ENCODE assay signal across 8 cellular contexts in the genomic region with DNA sequence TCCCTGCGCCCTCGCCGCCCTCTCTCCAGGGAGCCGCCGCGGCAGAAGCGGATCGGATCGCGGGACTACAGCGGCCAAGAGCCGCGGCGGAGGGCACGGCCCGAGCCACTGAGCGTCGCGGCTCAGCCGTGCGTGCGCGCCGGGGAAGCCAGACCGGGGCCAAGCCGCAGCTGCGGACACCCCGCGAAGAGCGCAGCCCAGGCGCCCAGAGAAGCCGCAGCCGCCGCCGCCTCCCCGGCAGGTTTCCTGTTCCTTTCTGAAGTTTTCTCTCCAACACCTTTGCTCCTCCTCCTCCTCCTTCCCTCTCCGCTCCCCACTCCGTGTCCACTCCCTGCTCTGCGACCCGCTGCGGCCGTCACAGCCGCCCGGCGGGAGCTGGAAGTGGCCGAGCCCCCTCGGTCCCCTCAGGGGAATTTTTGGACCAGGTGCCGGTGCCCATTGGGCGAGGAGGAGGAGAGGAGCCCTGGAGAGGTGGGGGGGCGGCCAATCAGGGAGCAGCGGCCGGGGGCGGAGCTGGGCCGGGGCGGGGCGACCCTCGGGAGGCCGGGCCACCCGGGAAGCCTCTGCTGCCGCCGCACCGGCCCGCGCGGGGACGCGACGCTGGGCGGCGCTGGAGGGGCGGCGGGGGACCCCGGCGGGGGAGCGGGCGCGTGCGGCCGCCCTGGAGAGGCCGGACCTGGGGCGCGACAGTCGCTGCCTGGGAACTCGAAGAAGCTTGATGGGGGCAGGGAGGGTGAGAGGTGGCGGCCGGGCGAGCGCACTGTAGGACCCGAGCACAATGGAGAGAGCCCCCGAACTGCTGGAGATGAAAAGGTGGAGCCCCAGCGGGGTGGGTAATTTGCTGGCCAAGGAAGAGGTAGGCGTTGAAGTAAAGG. TPM values are rescaled to one million over a fixed set of nuclear protein-coding genes. Genes with fewer than 3 reads are reported as not detected.
DNase-seq lines count a peak whose midpoint lies in the region; ATAC-seq, FAIRE-seq and TF ChIP-seq lines count a peak whose summit lies in the region.

Gene ITPR2 (minus strand): TSS at position 378 of the 875 bp plus-strand sequence. CDS start 413 bp downstream, outside the sequence.

- peak within 1 kb of the TSS; percentile 98 for H3K27ac Mint-ChIP-seq in T-helper 1 cell treated with Interleukin-12 subunit alpha and Interleukin-12 subunit beta and Interleukin-4 antibody, amounts not matched to agents 30 μg/mL and 1 μg/mL, for 36 hours

- peak; percentile 21 for FAIRE-seq in GM12892 (lab: Jason Lieb, UNC)

- H3K9me3 ChIP-seq in uterus = no peaks in the 10 kb centered on the region

- H3K4me3 ChIP-seq in uterus = peak within 1 kb of the TSS; percentile 63 to 76

- no peaks in the 10 kb centered on the region for H3K36me3 ChIP-seq in uterus

- peak within 1 kb of the TSS; percentile 91 to 94 for H3K27ac ChIP-seq in uterus

- peak within 1 kb of the TSS; percentile 99 for H3K4me3 Mint-ChIP-seq in T-helper 1 cell treated with Interleukin-12 subunit alpha and Interleukin-12 subunit beta and Interleukin-4 antibody, amounts not matched to agents 30 μg/mL and 1 μg/mL, for 36 hours

- DNase-seq in GM12892 (ENCODE audit: insufficient read length) = peak; percentile 92
- DNase-seq in NCI-H1436 (lab: John Stamatoyannopoulos, UW) = peak; percentile 91
- DNase-seq in amniotic stem cell (lab: John Stamatoyannopoulos, UW) = peak; percentile 74
- DNase-seq in left ventricle myocardium superior = peak; percentile 96
- DNase-seq in pulmonary artery endothelial cell (ENCODE audit: low read depth, low spot score) = no peak
- DNase-seq in uterus = peak; percentile 94 to 95

- peaks cover 39% of the 10 kb centered on the region for H3K4me1 Mint-ChIP-seq in T-helper 1 cell treated with Interleukin-12 subunit alpha and Interleukin-12 subunit beta and Interleukin-4 antibody, amounts not matched to agents 30 μg/mL and 1 μg/mL, for 36 hours (ENCODE audit: low read depth)

- no peaks in the 10 kb centered on the region for H3K9me3 Mint-ChIP-seq in T-helper 1 cell treated with Interleukin-12 subunit alpha and Interleukin-12 subunit beta and Interleukin-4 antibody, amounts not matched to agents 30 μg/mL and 1 μg/mL, for 36 hours

- intact Hi-C loops in left ventricle myocardium superior (cut with micrococcal nuclease) = no loop called here
- intact Hi-C loops in uterus (cut with DNase I; ENCODE audit: low total_unique reads) = no loop called here

- peaks cover 4% of the 10 kb centered on the region for H3K27me3 Mint-ChIP-seq in T-helper 1 cell treated with Interleukin-12 subunit alpha and Interleukin-12 subunit beta and Interleukin-4 antibody, amounts not matched to agents 30 μg/mL and 1 μg/mL, for 36 hours (ENCODE audit: low read depth)

- peak; percentile 84 for TF ChIP-seq POLR2A in GM12892 (IDR thresholded peaks at IDR 0.05; ENCODE audit: low read depth, low read length)
- TF ChIP-seq POLR2A in uterus (IDR thresholded peaks at IDR 0.05) = peak; percentile 91 to 94

- TF ChIP-seq CTCF in uterus (IDR thresholded peaks at IDR 0.05) = peak in 3 of 4 experiments; percentile 18 to 59 (median 40)

- H3K4me1 ChIP-seq in uterus = peaks cover 0 to 4% of the 10 kb centered on the region in 2 donors

- H3K36me3 Mint-ChIP-seq in T-helper 1 cell treated with Interleukin-12 subunit alpha and Interleukin-12 subunit beta and Interleukin-4 antibody, amounts not matched to agents 30 μg/mL and 1 μg/mL, for 36 hours (ENCODE audit: low read depth) = peaks cover 13% of the 10 kb centered on the region

- H3K27me3 ChIP-seq in uterus = no peaks in the 10 kb centered on the region

- ATAC-seq in HG02759 (IDR thresholded peaks at IDR 0.05; ENCODE audit: unreplicated experiment) (peak; percentile 78), left ventricle myocardium superior (peak; percentile 96)

RNA-seq across cellular contexts. Expression of gene ITPR2, which starts in this region (rescaled TPM):
- polyA plus RNA-seq in GM12892 (2012; ENCODE audit: missing spikeins) = 19.1 TPM
- total RNA-seq in left ventricle myocardium superior (10.5 TPM), pulmonary artery endothelial cell (48.7 and 96.2 TPM in 2 replicates), uterus (100 to 1,000 TPM in 1 of 4 donors, 10 to 100 TPM in 3; 53.5 to 271 (median 60.4) TPM)
